ENCODE assay signal across 1 cellular context in the genomic region with DNA sequence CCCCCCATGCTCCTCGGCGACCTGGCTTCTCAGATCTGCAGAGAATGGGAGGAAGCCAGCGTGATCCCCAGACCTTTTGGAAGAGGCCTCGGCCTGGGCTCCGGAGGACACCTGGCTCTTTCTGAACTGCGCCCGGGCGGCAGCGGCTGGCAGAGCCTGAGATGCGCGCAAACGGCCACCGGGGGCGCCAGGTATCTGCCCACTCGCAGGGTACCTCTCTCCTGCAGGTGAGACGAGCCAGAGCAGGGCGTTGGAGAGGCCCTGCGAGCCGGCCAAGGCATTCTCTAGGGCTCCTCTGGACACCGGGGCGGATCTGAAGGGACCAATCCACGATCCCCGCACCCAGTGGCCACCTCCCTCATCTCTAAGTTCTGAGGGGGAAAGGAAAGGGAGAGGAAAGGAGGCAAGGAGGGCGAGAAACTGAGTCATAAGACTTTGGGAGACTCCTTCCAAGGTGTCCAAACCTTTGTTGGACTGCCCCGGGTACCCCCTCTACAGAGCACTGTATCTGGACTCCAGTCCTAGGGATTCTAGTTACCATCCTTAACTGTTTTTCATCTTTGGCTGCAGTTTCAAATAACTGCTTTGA.
TF ChIP-seq lines count a peak whose summit lies in the region.

No MANE protein-coding gene starts in this region.

TF ChIP-seq in H1, 55 proteins besides CTCF, POLR2A, EP300 and RAD21 (continued from another document):
- TF ChIP-seq, protein P1, sequence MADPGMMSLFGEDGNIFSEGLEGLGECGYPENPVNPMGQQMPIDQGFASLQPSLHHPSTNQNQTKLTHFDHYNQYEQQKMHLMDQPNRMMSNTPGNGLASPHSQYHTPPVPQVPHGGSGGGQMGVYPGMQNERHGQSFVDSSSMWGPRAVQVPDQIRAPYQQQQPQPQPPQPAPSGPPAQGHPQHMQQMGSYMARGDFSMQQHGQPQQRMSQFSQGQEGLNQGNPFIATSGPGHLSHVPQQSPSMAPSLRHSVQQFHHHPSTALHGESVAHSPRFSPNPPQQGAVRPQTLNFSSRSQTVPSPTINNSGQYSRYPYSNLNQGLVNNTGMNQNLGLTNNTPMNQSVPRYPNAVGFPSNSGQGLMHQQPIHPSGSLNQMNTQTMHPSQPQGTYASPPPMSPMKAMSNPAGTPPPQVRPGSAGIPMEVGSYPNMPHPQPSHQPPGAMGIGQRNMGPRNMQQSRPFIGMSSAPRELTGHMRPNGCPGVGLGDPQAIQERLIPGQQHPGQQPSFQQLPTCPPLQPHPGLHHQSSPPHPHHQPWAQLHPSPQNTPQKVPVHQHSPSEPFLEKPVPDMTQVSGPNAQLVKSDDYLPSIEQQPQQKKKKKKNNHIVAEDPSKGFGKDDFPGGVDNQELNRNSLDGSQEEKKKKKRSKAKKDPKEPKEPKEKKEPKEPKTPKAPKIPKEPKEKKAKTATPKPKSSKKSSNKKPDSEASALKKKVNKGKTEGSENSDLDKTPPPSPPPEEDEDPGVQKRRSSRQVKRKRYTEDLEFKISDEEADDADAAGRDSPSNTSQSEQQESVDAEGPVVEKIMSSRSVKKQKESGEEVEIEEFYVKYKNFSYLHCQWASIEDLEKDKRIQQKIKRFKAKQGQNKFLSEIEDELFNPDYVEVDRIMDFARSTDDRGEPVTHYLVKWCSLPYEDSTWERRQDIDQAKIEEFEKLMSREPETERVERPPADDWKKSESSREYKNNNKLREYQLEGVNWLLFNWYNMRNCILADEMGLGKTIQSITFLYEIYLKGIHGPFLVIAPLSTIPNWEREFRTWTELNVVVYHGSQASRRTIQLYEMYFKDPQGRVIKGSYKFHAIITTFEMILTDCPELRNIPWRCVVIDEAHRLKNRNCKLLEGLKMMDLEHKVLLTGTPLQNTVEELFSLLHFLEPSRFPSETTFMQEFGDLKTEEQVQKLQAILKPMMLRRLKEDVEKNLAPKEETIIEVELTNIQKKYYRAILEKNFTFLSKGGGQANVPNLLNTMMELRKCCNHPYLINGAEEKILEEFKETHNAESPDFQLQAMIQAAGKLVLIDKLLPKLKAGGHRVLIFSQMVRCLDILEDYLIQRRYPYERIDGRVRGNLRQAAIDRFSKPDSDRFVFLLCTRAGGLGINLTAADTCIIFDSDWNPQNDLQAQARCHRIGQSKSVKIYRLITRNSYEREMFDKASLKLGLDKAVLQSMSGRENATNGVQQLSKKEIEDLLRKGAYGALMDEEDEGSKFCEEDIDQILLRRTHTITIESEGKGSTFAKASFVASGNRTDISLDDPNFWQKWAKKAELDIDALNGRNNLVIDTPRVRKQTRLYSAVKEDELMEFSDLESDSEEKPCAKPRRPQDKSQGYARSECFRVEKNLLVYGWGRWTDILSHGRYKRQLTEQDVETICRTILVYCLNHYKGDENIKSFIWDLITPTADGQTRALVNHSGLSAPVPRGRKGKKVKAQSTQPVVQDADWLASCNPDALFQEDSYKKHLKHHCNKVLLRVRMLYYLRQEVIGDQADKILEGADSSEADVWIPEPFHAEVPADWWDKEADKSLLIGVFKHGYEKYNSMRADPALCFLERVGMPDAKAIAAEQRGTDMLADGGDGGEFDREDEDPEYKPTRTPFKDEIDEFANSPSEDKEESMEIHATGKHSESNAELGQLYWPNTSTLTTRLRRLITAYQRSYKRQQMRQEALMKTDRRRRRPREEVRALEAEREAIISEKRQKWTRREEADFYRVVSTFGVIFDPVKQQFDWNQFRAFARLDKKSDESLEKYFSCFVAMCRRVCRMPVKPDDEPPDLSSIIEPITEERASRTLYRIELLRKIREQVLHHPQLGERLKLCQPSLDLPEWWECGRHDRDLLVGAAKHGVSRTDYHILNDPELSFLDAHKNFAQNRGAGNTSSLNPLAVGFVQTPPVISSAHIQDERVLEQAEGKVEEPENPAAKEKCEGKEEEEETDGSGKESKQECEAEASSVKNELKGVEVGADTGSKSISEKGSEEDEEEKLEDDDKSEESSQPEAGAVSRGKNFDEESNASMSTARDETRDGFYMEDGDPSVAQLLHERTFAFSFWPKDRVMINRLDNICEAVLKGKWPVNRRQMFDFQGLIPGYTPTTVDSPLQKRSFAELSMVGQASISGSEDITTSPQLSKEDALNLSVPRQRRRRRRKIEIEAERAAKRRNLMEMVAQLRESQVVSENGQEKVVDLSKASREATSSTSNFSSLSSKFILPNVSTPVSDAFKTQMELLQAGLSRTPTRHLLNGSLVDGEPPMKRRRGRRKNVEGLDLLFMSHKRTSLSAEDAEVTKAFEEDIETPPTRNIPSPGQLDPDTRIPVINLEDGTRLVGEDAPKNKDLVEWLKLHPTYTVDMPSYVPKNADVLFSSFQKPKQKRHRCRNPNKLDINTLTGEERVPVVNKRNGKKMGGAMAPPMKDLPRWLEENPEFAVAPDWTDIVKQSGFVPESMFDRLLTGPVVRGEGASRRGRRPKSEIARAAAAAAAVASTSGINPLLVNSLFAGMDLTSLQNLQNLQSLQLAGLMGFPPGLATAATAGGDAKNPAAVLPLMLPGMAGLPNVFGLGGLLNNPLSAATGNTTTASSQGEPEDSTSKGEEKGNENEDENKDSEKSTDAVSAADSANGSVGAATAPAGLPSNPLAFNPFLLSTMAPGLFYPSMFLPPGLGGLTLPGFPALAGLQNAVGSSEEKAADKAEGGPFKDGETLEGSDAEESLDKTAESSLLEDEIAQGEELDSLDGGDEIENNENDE (IDR thresholded peaks at IDR 0.05; ENCODE audit: insufficient replicate concordance, low read length), result no peak
- TF ChIP-seq CHD1 (IDR thresholded peaks at IDR 0.05; ENCODE audit: low read depth, low read length) (no peak), EGR1 (IDR thresholded peaks at IDR 0.05; ENCODE audit: borderline replicate concordance, low read depth, low read length) (0 out of 2 replicates have a peak, but pooled peaks have one; percentile 23), TBP (IDR thresholded peaks at IDR 0.05; ENCODE audit: low read depth, low read length) (peak; percentile 61), TEAD4 (IDR thresholded peaks at IDR 0.05; ENCODE audit: low read depth, low read length) (no peak), ZNF274 (IDR thresholded peaks at IDR 0.05; ENCODE audit: borderline replicate concordance, extremely low read depth, low read length) (no peak), CEBPB (IDR thresholded peaks at IDR 0.05; ENCODE audit: low read depth, low read length) (no peak), KDM5A (IDR thresholded peaks at IDR 0.05; ENCODE audit: low read length) (no peak), TAF7 (optimal IDR thresholded peaks at IDR 0.05; ENCODE audit: borderline replicate concordance, low read depth, low read length) (peak; percentile 86), CBX5 (IDR thresholded peaks at IDR 0.05; ENCODE audit: low read depth, low read length) (no peak)
- TF ChIP-seq, protein P2, sequence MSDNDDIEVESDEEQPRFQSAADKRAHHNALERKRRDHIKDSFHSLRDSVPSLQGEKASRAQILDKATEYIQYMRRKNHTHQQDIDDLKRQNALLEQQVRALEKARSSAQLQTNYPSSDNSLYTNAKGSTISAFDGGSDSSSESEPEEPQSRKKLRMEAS (IDR thresholded peaks at IDR 0.05), result peak; percentile 16; the same call in 1 of the 2 replicates
